In the genomic region with DNA sequence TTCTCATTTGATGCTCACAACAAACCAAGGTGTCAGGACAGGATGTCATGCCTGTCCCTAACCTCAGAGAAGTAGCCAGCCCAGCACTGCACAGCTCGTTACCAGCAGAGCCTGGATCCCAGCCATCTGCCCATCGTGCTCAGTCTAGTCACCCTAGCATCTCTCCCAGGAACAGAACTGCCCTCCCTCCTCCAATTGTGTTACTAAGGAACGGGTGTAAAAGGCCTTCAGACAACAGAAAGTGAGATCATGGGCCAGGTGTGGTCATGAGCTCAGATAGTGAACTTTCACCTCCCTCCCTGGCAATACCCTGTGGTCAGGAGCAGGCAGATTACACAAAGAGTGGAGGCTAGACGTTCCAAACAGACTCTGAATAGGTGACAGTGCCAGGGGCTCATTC, we compare ENCODE assay signal across 14 cellular contexts.
DNase-seq lines count a peak whose midpoint lies in the region; ATAC-seq and TF ChIP-seq lines count a peak whose summit lies in the region.
"Had no signal": no experiment of that assay in that cellular context is flagged by ENCODE, and none has a peak within 500 bp of the region (broad histone marks: within the 10 kb centered on the region; RNA-seq: fewer than 3 reads in every experiment).

No MANE protein-coding gene starts in this region.

- H3K4me3 ChIP-seq in HEK293 (ENCODE audit: low read depth, low read length): no peak overlapping the region
- H3K4me3 ChIP-seq in CD8-positive, alpha-beta T cell (ENCODE audit: low read depth, low read length): no peak overlapping the region

- no peak overlapping the region for H3K27ac ChIP-seq in HEK293 (ENCODE audit: extremely low read depth, low read depth, low read length)
- no peak overlapping the region for H3K27ac ChIP-seq in CD8-positive, alpha-beta T cell (ENCODE audit: low read depth, low read length)
- H3K27ac ChIP-seq: C4-2B had no signal

- H3K4me1 ChIP-seq in HEK293 (ENCODE audit: control insufficient read depth, insufficient read depth, low read length): no peaks in the 10 kb centered on the region
- no peaks in the 10 kb centered on the region for H3K4me1 ChIP-seq in CD8-positive, alpha-beta T cell (ENCODE audit: insufficient read depth, low read length)

- POLR2A ChIA-PET in HEK293 (lab: Yijun Ruan, JAX): no interaction called here
- POLR2A ChIA-PET in activated CD8-positive, alpha-beta T cell treated with anti-CD3 and anti-CD28 coated beads, Interleukin-2, amount 10 ng/mL, durations not matched to agents 7 days and 5 days (lab: Charles Lee): no interaction called here
- POLR2A ChIA-PET in CD8-positive, alpha-beta T cell (lab: Charles Lee): no interaction called here

- CTCF ChIA-PET in HEK293 (lab: Yijun Ruan, JAX): interaction anchor here (0.6 to 1.4 kb wide), 2 partner anchors 46 to 102 kb away, joined by 3 read pairs; no protein-coding TSS in a partner anchor
- CTCF ChIA-PET in activated CD8-positive, alpha-beta T cell treated with anti-CD3 and anti-CD28 coated beads, Interleukin-2, amount 10 ng/mL, durations not matched to agents 7 days and 5 days (lab: Charles Lee): interaction anchor here (0.6 to 0.7 kb wide), 2 partner anchors 22 to 62 kb away, joined by 3 read pairs; no protein-coding TSS in a partner anchor
- CTCF ChIA-PET in CD8-positive, alpha-beta T cell (lab: Charles Lee): interaction anchor here (1.5 to 1.6 kb wide), 2 partner anchors 22 to 46 kb away, joined by 3 to 7 read pairs; no protein-coding TSS in a partner anchor

- no peaks in the 10 kb centered on the region for H3K27me3 ChIP-seq in CD8-positive, alpha-beta T cell (ENCODE audit: insufficient read depth, low read length)

- peaks cover 11% of the 10 kb centered on the region for H3K4me1 Mint-ChIP-seq in activated CD8-positive, alpha-beta T cell treated with anti-CD3 and anti-CD28 coated beads, Interleukin-2, amount 10 ng/mL, durations not matched to agents 7 days and 5 days (ENCODE audit: low read depth)
- peaks cover 6% of the 10 kb centered on the region for H3K4me1 Mint-ChIP-seq in CD8-positive, alpha-beta T cell (ENCODE audit: low read depth)

- no peaks in the 10 kb centered on the region for H3K9me3 Mint-ChIP-seq in activated CD8-positive, alpha-beta T cell treated with anti-CD3 and anti-CD28 coated beads, Interleukin-2, amount 10 ng/mL, durations not matched to agents 7 days and 5 days (ENCODE audit: insufficient read depth)
- no peaks in the 10 kb centered on the region for H3K9me3 Mint-ChIP-seq in CD8-positive, alpha-beta T cell

- no peak overlapping the region for H3K27ac Mint-ChIP-seq in activated CD8-positive, alpha-beta T cell treated with anti-CD3 and anti-CD28 coated beads, Interleukin-2, amount 10 ng/mL, durations not matched to agents 7 days and 5 days
- H3K27ac Mint-ChIP-seq in CD8-positive, alpha-beta T cell: no peak overlapping the region

- H3K4me3 Mint-ChIP-seq in activated CD8-positive, alpha-beta T cell treated with anti-CD3 and anti-CD28 coated beads, Interleukin-2, amount 10 ng/mL, durations not matched to agents 7 days and 5 days: no peak overlapping the region
- no peak overlapping the region for H3K4me3 Mint-ChIP-seq in CD8-positive, alpha-beta T cell

- H3K36me3 ChIP-seq in HEK293 (ENCODE audit: control insufficient read depth in 2 of 2, insufficient read depth in 1 of 2, low read length in 2 of 2): no peaks in the 10 kb centered on the region
- no peaks in the 10 kb centered on the region for H3K36me3 ChIP-seq in CD8-positive, alpha-beta T cell (ENCODE audit: insufficient read depth, low read length)

- DNase-seq in COLO668 (lab: John Stamatoyannopoulos, UW; ENCODE audit: unreplicated experiment) (peak; percentile 76), left lobe of liver (ENCODE audit: low spot score) (peak; percentile 86)
- no peak for DNase-seq in activated CD8-positive, alpha-beta T cell treated with anti-CD3 and anti-CD28 coated beads, Interleukin-2, amount 10 ng/mL, durations not matched to agents 7 days and 5 days
- DNase-seq in CD8-positive, alpha-beta T cell: no peak
- DNase-seq: activated effector memory CD4-positive, alpha-beta T cell treated with Interleukin-2 at 50 U/mL for 16 hours; effector CD8-positive, alpha-beta T cell; IMR-90; NCI-H526; T1000 had no signal

- no peaks in the 10 kb centered on the region for H3K9me3 ChIP-seq in HEK293 (ENCODE audit: control insufficient read depth, insufficient read depth, low read depth, low read length)
- H3K9me3 ChIP-seq in CD8-positive, alpha-beta T cell (ENCODE audit: low read length): no peaks in the 10 kb centered on the region

- H3K36me3 Mint-ChIP-seq in activated CD8-positive, alpha-beta T cell treated with anti-CD3 and anti-CD28 coated beads, Interleukin-2, amount 10 ng/mL, durations not matched to agents 7 days and 5 days (ENCODE audit: low read depth): no peaks in the 10 kb centered on the region
- H3K36me3 Mint-ChIP-seq in CD8-positive, alpha-beta T cell: no peaks in the 10 kb centered on the region

- intact Hi-C loops in CD8-positive, alpha-beta T cell (cut with DNase I, micrococcal nuclease): no loop called here

- H3K27me3 Mint-ChIP-seq in activated CD8-positive, alpha-beta T cell treated with anti-CD3 and anti-CD28 coated beads, Interleukin-2, amount 10 ng/mL, durations not matched to agents 7 days and 5 days (ENCODE audit: low read depth): no peaks in the 10 kb centered on the region
- no peaks in the 10 kb centered on the region for H3K27me3 Mint-ChIP-seq in CD8-positive, alpha-beta T cell (ENCODE audit: low read depth)

- peak; percentile 45 for ATAC-seq in activated CD8-positive, alpha-beta T cell treated with anti-CD3 and anti-CD28 coated beads, Interleukin-2, amount 10 ng/mL, durations not matched to agents 7 days and 5 days
- ATAC-seq in left lobe of liver (peak; percentile 90), GM21717 (IDR thresholded peaks at IDR 0.05; ENCODE audit: unreplicated experiment) (no peak), GM21515 (IDR thresholded peaks at IDR 0.05; ENCODE audit: unreplicated experiment) (no peak), GM21360 (IDR thresholded peaks at IDR 0.05; ENCODE audit: unreplicated experiment) (no peak)
- no peak for ATAC-seq in CD8-positive, alpha-beta T cell

- TF ChIP-seq CTCF in HEK293 (tag by site-specific recombination; IDR thresholded peaks at IDR 0.05): no peak
- no peak for TF ChIP-seq CTCF in CD8-positive, alpha-beta T cell (IDR thresholded peaks at IDR 0.05)

TF ChIP-seq in HEK293, 187 proteins besides CTCF, POLR2A, EP300 and RAD21:
- no peak for TF ChIP-seq ZNF394 (tag by site-specific recombination; IDR thresholded peaks at IDR 0.05; ENCODE audit: borderline replicate concordance)
- TF ChIP-seq ZBTB48 (tag by site-specific recombination; IDR thresholded peaks at IDR 0.05): peak; percentile 98
- no peak for TF ChIP-seq SP2 (tag by site-specific recombination; IDR thresholded peaks at IDR 0.05)
- no peak for TF ChIP-seq ZBTB8A (tag by site-specific recombination; IDR thresholded peaks at IDR 0.05)
- TF ChIP-seq ZNF266 (tag by site-specific recombination; IDR thresholded peaks at IDR 0.05; ENCODE audit: low read depth): no peak
- no peak for TF ChIP-seq KLF16 (tag by site-specific recombination; IDR thresholded peaks at IDR 0.05)

Comparison
In these comparisons a context has a peak if more than half of its experiments do, and no peak if none do; other contexts are left out.
1. DNase-seq: peak in COLO668 (single experiment) and left lobe of liver (single experiment); none in activated CD8-positive, alpha-beta T cell treated with anti-CD3 and anti-CD28 coated beads, Interleukin-2, amount 10 ng/mL, durations not matched to agents 7 days and 5 days (single experiment) and CD8-positive, alpha-beta T cell (0 of 7).
2. ATAC-seq: peak in activated CD8-positive, alpha-beta T cell treated with anti-CD3 and anti-CD28 coated beads, Interleukin-2, amount 10 ng/mL, durations not matched to agents 7 days and 5 days (single experiment) and left lobe of liver (single experiment); none in GM21717 (single experiment), GM21515 (single experiment), CD8-positive, alpha-beta T cell (single experiment) and GM21360 (single experiment).